Comparison of ENCODE assay signal across 8 cellular contexts in genomic region chr20:33561981-33562601, GRCh38.
DNase-seq lines count a peak whose midpoint lies in the region; ATAC-seq, FAIRE-seq and TF ChIP-seq lines count a peak whose summit lies in the region.

No MANE protein-coding gene starts in this region.

- no peak for TF ChIP-seq EP300 in suprapubic skin (IDR thresholded peaks at IDR 0.05)

- peak overlapping the region; percentile 26 for H3K4me3 ChIP-seq in GM23248
- H3K4me3 ChIP-seq in bronchial epithelial cell (ENCODE audit: low read depth, low read length): no peak overlapping the region
- peak overlapping the region; percentile 17 for H3K4me3 ChIP-seq in suprapubic skin

- no peaks in the 10 kb centered on the region for H3K9me3 ChIP-seq in GM23248 (ENCODE audit: low read depth)
- no peaks in the 10 kb centered on the region for H3K9me3 ChIP-seq in suprapubic skin

- TF ChIP-seq CTCF in bronchial epithelial cell (IDR thresholded peaks at IDR 0.05; ENCODE audit: insufficient read depth, low read length, severe bottlenecking) (no peak), suprapubic skin (IDR thresholded peaks at IDR 0.05) (no peak)

- no peak for FAIRE-seq in bronchial epithelial cell (lab: Jason Lieb, UNC)

- TF ChIP-seq POLR2A in suprapubic skin (IDR thresholded peaks at IDR 0.05): no peak

- H3K36me3 ChIP-seq in GM23248 (ENCODE audit: low read depth) (no peaks in the 10 kb centered on the region), bronchial epithelial cell (ENCODE audit: control insufficient read depth, insufficient read depth, low read length) (no peaks in the 10 kb centered on the region), suprapubic skin (no peaks in the 10 kb centered on the region)

- no peaks in the 10 kb centered on the region for H3K27me3 ChIP-seq in GM23248 (replicated peaks; ENCODE audit: insufficient read depth)
- H3K27me3 ChIP-seq in bronchial epithelial cell (ENCODE audit: control insufficient read depth, insufficient read depth, low read length): no peaks in the 10 kb centered on the region
- no peaks in the 10 kb centered on the region for H3K27me3 ChIP-seq in suprapubic skin

- peak overlapping the region; percentile 39 for H3K4me2 ChIP-seq in GM23248 (ENCODE audit: unreplicated experiment)

- H2AFZ ChIP-seq in GM23248: no peak overlapping the region

- DNase-seq in GM23248 (peak; percentile 88), NCI-H460 (ENCODE audit: extremely low read depth, low read depth) (peak; percentile 95), bronchial epithelial cell (ENCODE audit: low read depth) (peak; percentile 94), kidney tubule cell (ENCODE audit: low spot score) (peak; percentile 82), suprapubic skin (ENCODE audit: low spot score in 2 of 2) (peak; percentile 83 to 90)
- no peak for DNase-seq in activated CD8-positive, alpha-beta memory T cell treated with anti-CD3 and anti-CD28 coated beads for 24 hours

- peaks cover 40% of the 10 kb centered on the region; the same call in 1 of the 2 replicates for H3K79me2 ChIP-seq in GM23248 (ENCODE audit: insufficient read depth)

- WGBS in GM23248 (ENCODE audit: low coverage in 1 of 2, low lambda C conversion rate in 2 of 2, missing lambda C conversion rate in 2 of 2), 2 experiments: 6 to 8% methylated on average over 4 of the region's 4 CpGs
- 17% methylated on average over 4 of the region's 4 CpGs for WGBS in suprapubic skin

- peaks cover 21% of the 10 kb centered on the region for H3F3A ChIP-seq in GM23248 (ENCODE audit: insufficient read depth)

- no peaks in the 10 kb centered on the region for H3K9me2 ChIP-seq in GM23248 (ENCODE audit: insufficient read depth)

- H3K27ac ChIP-seq in GM23248 (peak overlapping the region; percentile 27; the same call in 1 of the 2 replicates), suprapubic skin (peak overlapping the region; percentile 3)

- ATAC-seq in GM19023 (IDR thresholded peaks at IDR 0.05; ENCODE audit: unreplicated experiment): no peak
- no peak for ATAC-seq in HG03159 (IDR thresholded peaks at IDR 0.05; ENCODE audit: unreplicated experiment)

- H3K4me1 ChIP-seq in GM23248 (ENCODE audit: insufficient read depth): peaks cover 17% of the 10 kb centered on the region
- H3K4me1 ChIP-seq in suprapubic skin: peaks cover 34% of the 10 kb centered on the region

- H4K20me1 ChIP-seq in GM23248 (ENCODE audit: insufficient read depth): no peaks in the 10 kb centered on the region

- in situ Hi-C loops in GM23248 (cut with MboI): no loop called here

- peak overlapping the region; percentile 7; the same call in 1 of the 2 replicates for H3K9ac ChIP-seq in GM23248
